Comparison of ENCODE assay signal across 9 cellular contexts in genomic region chr1:111516008-111516535, GRCh38. TPM values are rescaled to one million over a fixed set of nuclear protein-coding genes. Genes with fewer than 3 reads are reported as not detected.
DNase-seq lines count a peak whose midpoint lies in the region; ATAC-seq and TF ChIP-seq lines count a peak whose summit lies in the region.
"Had no signal": no experiment of that assay in that cellular context is flagged by ENCODE, and none has a peak within 500 bp of the region (broad histone marks: within the 10 kb centered on the region; RNA-seq: fewer than 3 reads in every experiment).

No MANE protein-coding gene starts in this region.

- POLR2A ChIA-PET in HEK293T (lab: Yijun Ruan, JAX), result no interaction called here

- H2AFZ ChIP-seq in DND-41 (ENCODE audit: low read depth, low read length), result no peak overlapping the region; the same call in 1 of the 2 replicates

- DNase-seq in DND-41, result no peak
- DNase-seq in HEK293T (ENCODE audit: extremely low spot score), result peak; percentile 36
- DNase-seq in RPMI8226, result peak; percentile 33
- peak; percentile 92 for DNase-seq in dermis blood vessel endothelial cell
- DNase-seq in lung (ENCODE audit: low spot score), result peak; percentile 49
- DNase-seq in tibial nerve (ENCODE audit: low spot score in 2 of 2), result no peak
- DNase-seq in SIG-M5 (lab: John Stamatoyannopoulos, UW), result no peak
- no peak for DNase-seq in NCI-H1694 treated with DMSO at 0.1 percent for 48 hours (lab: John Stamatoyannopoulos, UW)

- H3K27me3 ChIP-seq in DND-41 (ENCODE audit: insufficient read depth, low read length, poor library complexity) (no peaks in the 10 kb centered on the region), lung (ENCODE audit: control insufficient read depth, insufficient read depth) (no peaks in the 10 kb centered on the region), tibial nerve (no peaks in the 10 kb centered on the region)

- H4K20me1 ChIP-seq in DND-41 (ENCODE audit: insufficient read depth, low read length), result no peaks in the 10 kb centered on the region

- TF ChIP-seq CTCF in DND-41 (IDR thresholded peaks at IDR 0.05; ENCODE audit: borderline replicate concordance, extremely low read depth, low read length, poor library complexity, severe bottlenecking), result peak; percentile 49
- peak; percentile 3 for TF ChIP-seq CTCF in lung (IDR thresholded peaks at IDR 0.05; ENCODE audit: control extremely low read depth, extremely low read depth)
- peak in 4 of 5 experiments; percentile 26 to 34 (median 30) for TF ChIP-seq CTCF in tibial nerve (IDR thresholded peaks at IDR 0.05)

- H3K4me2 ChIP-seq in DND-41 (ENCODE audit: insufficient read depth, low read length), result no peak overlapping the region

- H3K4me3 ChIP-seq in DND-41 (ENCODE audit: low read depth in 1 of 2, low read length in 2 of 2) (no peak overlapping the region), lung (no peak overlapping the region), tibial nerve (peak overlapping the region; percentile 17 to 46 (median 31))
- H3K4me3 ChIP-seq: SK-N-MC had no signal

- peak; percentile 44; the same call in 2 of the 3 replicates for ATAC-seq in DND-41 (ENCODE audit: insufficient read depth, low read depth)
- peak; percentile 65 for ATAC-seq in lung (ENCODE audit: insufficient read depth, low FRiP score)

- CTCF ChIA-PET in HEK293T (lab: Yijun Ruan, JAX), result interaction anchor here (2.2 kb wide), 1 partner anchor 8 kb away, joined by 11 read pairs; no protein-coding TSS in a partner anchor

- H3K27ac ChIP-seq in DND-41 (ENCODE audit: low read length) (no peak overlapping the region), lung (ENCODE audit: low read depth in 1 of 2, low read length in 1 of 2) (peak overlapping the region; percentile 82 to 86), tibial nerve (peak overlapping the region; percentile 58 to 87 (median 82))
- H3K27ac ChIP-seq: SK-N-MC had no signal

- peak in 1 of 2 donors; percentile 37 for TF ChIP-seq EP300 in tibial nerve (IDR thresholded peaks at IDR 0.05)

- TF ChIP-seq POLR2A in tibial nerve (IDR thresholded peaks at IDR 0.05), result peak in 1 of 2 donors; percentile 17

- H3K9me3 ChIP-seq in DND-41 (ENCODE audit: insufficient read depth, low read length, severe bottlenecking), result no peaks in the 10 kb centered on the region
- no peaks in the 10 kb centered on the region for H3K9me3 ChIP-seq in lung (ENCODE audit: control insufficient read depth in 2 of 2, insufficient read depth in 1 of 2, low read length in 1 of 2)
- H3K9me3 ChIP-seq in tibial nerve, result no peaks in the 10 kb centered on the region

- H3K9ac ChIP-seq in DND-41 (ENCODE audit: low read depth, low read length), result no peak overlapping the region

- H3K36me3 ChIP-seq in DND-41 (ENCODE audit: insufficient read depth, low read length) (no peaks in the 10 kb centered on the region), lung (ENCODE audit: control insufficient read depth in 2 of 2, insufficient read depth in 2 of 2, low read length in 2 of 2) (no peaks in the 10 kb centered on the region), tibial nerve (no peaks in the 10 kb centered on the region)

- 4 to 11% methylated on average over 13 of the region's 13 CpGs for WGBS in lung, 2 donors
- WGBS in tibial nerve, 2 donors, result 14 to 19% methylated on average over 11 to 13 of the region's 13 CpGs

- no peaks in the 10 kb centered on the region for H3K79me2 ChIP-seq in DND-41 (ENCODE audit: insufficient read depth, low read length)

- H3K4me1 ChIP-seq in DND-41 (ENCODE audit: insufficient read depth, low read length), result peaks cover 4% of the 10 kb centered on the region; the same call in 1 of the 2 replicates
- peaks cover 11 to 29% of the 10 kb centered on the region in 2 donors for H3K4me1 ChIP-seq in lung (ENCODE audit: control insufficient read depth in 2 of 2, insufficient read depth in 2 of 2, low read length in 2 of 2)
- H3K4me1 ChIP-seq in tibial nerve, result peaks cover 0 to 61% (median 38%) of the 10 kb centered on the region in 4 donors

TF ChIP-seq in HEK293T, 16 proteins besides CTCF, POLR2A, EP300 and RAD21:
- TF ChIP-seq HDGF (IDR thresholded peaks at IDR 0.05; ENCODE audit: borderline replicate concordance) (no peak), L3MBTL2 (conservative IDR thresholded peaks at IDR 0.05) (no peak), FOXK2 (IDR thresholded peaks at IDR 0.05) (no peak), ELF4 (IDR thresholded peaks at IDR 0.05) (no peak), PKNOX1 (IDR thresholded peaks at IDR 0.05) (no peak), SP1 (IDR thresholded peaks at IDR 0.05) (no peak), TARDBP (IDR thresholded peaks at IDR 0.05) (no peak), LEF1 (IDR thresholded peaks at IDR 0.05; ENCODE audit: borderline replicate concordance) (no peak), NFRKB (IDR thresholded peaks at IDR 0.05) (no peak), FOXM1 (IDR thresholded peaks at IDR 0.05; ENCODE audit: borderline replicate concordance) (no peak), ARNT (IDR thresholded peaks at IDR 0.05) (no peak), ZNF384 (IDR thresholded peaks at IDR 0.05) (no peak), BHLHE40 (IDR thresholded peaks at IDR 0.05; ENCODE audit: borderline replicate concordance) (no peak), CTBP1 (IDR thresholded peaks at IDR 0.05; ENCODE audit: borderline replicate concordance) (no peak), SUZ12 (IDR thresholded peaks at IDR 0.05) (no peak), FOXA1 (IDR thresholded peaks at IDR 0.05) (no peak)

RNA-seq across cellular contexts. Expression of gene ADORA3, which starts 12.6 kb away (rescaled TPM):
- total RNA-seq in dermis blood vessel endothelial cell (not detected in 2 replicates), lung (1 to 10 TPM; 1.1 to 5.6 TPM), tibial nerve (10 to 100 TPM in 2 of 4 donors, 1 to 10 TPM in 2; 5.3 to 17.5 (median 9.9) TPM)
- 10 to 100 TPM in 1 of 2 donors, 1 to 10 TPM in 1; 2.2 to 10.3 TPM for polyA plus RNA-seq in lung

RNA-seq across cellular contexts. Expression of gene TMIGD3, which starts 12.6 kb away (rescaled TPM):
- total RNA-seq in dermis blood vessel endothelial cell (not detected in 2 replicates), lung (1 to 10 TPM; 1.6 to 3.9 TPM), tibial nerve (1 to 10 TPM in 2 of 4 donors, under 1 TPM in 2; 0.59 to 9.6 (median 2.3) TPM)
- polyA plus RNA-seq in lung, result 10 to 100 TPM in 1 of 2 donors, 1 to 10 TPM in 1; 4.2 to 34.6 TPM

RNA-seq across cellular contexts. Expression of gene C1orf162, which starts 42.3 kb away (rescaled TPM):
- total RNA-seq in dermis blood vessel endothelial cell (under 0.01 and 0.09 TPM in 2 replicates), lung (10 to 100 TPM in 1 of 2 donors, 1 to 10 TPM in 1; 6.0 to 67.7 TPM), tibial nerve (10 to 100 TPM; 19.4 to 59.1 (median 31.8) TPM)
- polyA plus RNA-seq in lung, result 100 to 1,000 TPM; 111 to 121 TPM

Comparison
In these comparisons a context has a peak if more than half of its experiments do, and no peak if none do; other contexts are left out.
1. DNase-seq: peak in HEK293T (single experiment), RPMI8226 (single experiment), dermis blood vessel endothelial cell (single experiment) and lung (single experiment); none in DND-41 (single experiment), tibial nerve (0 of 2), SIG-M5 (single experiment) and NCI-H1694 treated with DMSO at 0.1 percent for 48 hours (single experiment).
2. H3K4me3 ChIP-seq: peak in tibial nerve (4 of 4); none in DND-41 (0 of 2) and lung (single experiment).
3. Peak in every context shown above with its lines, with median percentiles within 50 percentile points of each other: CTCF ChIP-seq.